Comparison of ENCODE assay signal across 16 cellular contexts in genomic region chr1:6090996-6091822, GRCh38. TPM values are rescaled to one million over a fixed set of nuclear protein-coding genes. Genes with fewer than 3 reads are reported as not detected.
DNase-seq lines count a peak whose midpoint lies in the region; ATAC-seq lines count a peak whose summit lies in the region.
"Had no signal": no experiment of that assay in that cellular context is flagged by ENCODE, and none has a peak within 500 bp of the region (broad histone marks: within the 10 kb centered on the region; RNA-seq: fewer than 3 reads in every experiment).

No MANE protein-coding gene starts in this region.

- H3K4me3 ChIP-seq in BLaER1 treated with 17β-estradiol and CSF1 and Interleukin-3, amounts not matched to agents 10 nM and 100 nM, result no peak overlapping the region
- no peak overlapping the region for H3K4me3 ChIP-seq in SJCRH30
- H3K4me3 ChIP-seq: GM12878, GM23248 had no signal

- no peak overlapping the region for H3K4me3 Mint-ChIP-seq in T-helper 2 cell treated with Interferon-gamma antibody and Interleukin-4, amounts not matched to agents 5 μg/mL and 100 μg/mL, for 36 hours
- H3K4me3 Mint-ChIP-seq in activated T-helper 17 cell treated with anti-CD3 and anti-CD28 coated beads, Interleukin-2, amount 50 U/mL, for 72 hours, result no peak overlapping the region
- H3K4me3 Mint-ChIP-seq: CD4-positive, alpha-beta T cell had no signal

- no peaks in the 10 kb centered on the region for H3K9me3 ChIP-seq in BLaER1 treated with 17β-estradiol and CSF1 and Interleukin-3, amounts not matched to agents 10 nM and 100 nM (replicated peaks in 1 of 11)
- no peaks in the 10 kb centered on the region for H3K9me3 ChIP-seq in SJCRH30 (replicated peaks)

- no peaks in the 10 kb centered on the region for H3K27me3 ChIP-seq in BLaER1 treated with 17β-estradiol and CSF1 and Interleukin-3, amounts not matched to agents 10 nM and 100 nM
- H3K27me3 ChIP-seq in SJCRH30, result peaks cover 64% of the 10 kb centered on the region

- H3K4me2 ChIP-seq in BLaER1 treated with 17β-estradiol and CSF1 and Interleukin-3, amounts not matched to agents 10 nM and 100 nM, result peak overlapping the region in 7 of 11 experiments; percentile 35 to 74 (median 65); a peak in 12 of 22 replicates

- intact Hi-C loops in posterior vena cava (cut with DNase I), result no loop called here

- H3K4me1 ChIP-seq in BLaER1 treated with 17β-estradiol and CSF1 and Interleukin-3, amounts not matched to agents 10 nM and 100 nM, result peaks cover 0 to 40% (median 27%) of the 10 kb centered on the region in 10 experiments; a peak in 15 of 20 replicates
- H3K4me1 ChIP-seq in SJCRH30, result no peaks in the 10 kb centered on the region

- H3K27me3 Mint-ChIP-seq in T-helper 2 cell treated with Interferon-gamma antibody and Interleukin-4, amounts not matched to agents 5 μg/mL and 100 μg/mL, for 36 hours (ENCODE audit: low read depth), result no peaks in the 10 kb centered on the region
- no peaks in the 10 kb centered on the region for H3K27me3 Mint-ChIP-seq in activated T-helper 17 cell treated with anti-CD3 and anti-CD28 coated beads, Interleukin-2, amount 50 U/mL, for 72 hours
- H3K27me3 Mint-ChIP-seq: CD4-positive, alpha-beta T cell had no signal

- DNase-seq in T-helper 2 cell treated with Interferon-gamma antibody and Interleukin-4, amounts not matched to agents 5 μg/mL and 100 μg/mL, for 36 hours (ENCODE audit: low spot score), result no peak
- no peak for DNase-seq in T-helper 2 cell
- DNase-seq in NCI-H2227 (lab: John Stamatoyannopoulos, UW; ENCODE audit: unreplicated experiment), result peak; percentile 25
- DNase-seq in activated effector memory CD4-positive, alpha-beta T cell treated with anti-CD3 and anti-CD28 coated beads, Interleukin-2, amount 50 U/mL, for 16 hours, result no peak
- DNase-seq in SJCRH30, result no peak
- DNase-seq in posterior vena cava (ENCODE audit: low spot score), result no peak
- DNase-seq: 8988T; AML-193; C1 segment of cervical spinal cord; CD4-positive, alpha-beta T cell; DMS79; GM23248 had no signal

- no peak overlapping the region for H3K27ac ChIP-seq in BLaER1 treated with 17β-estradiol and CSF1 and Interleukin-3, amounts not matched to agents 10 nM and 100 nM
- no peak overlapping the region for H3K27ac ChIP-seq in SJCRH30
- H3K27ac ChIP-seq: GM23248 had no signal

- no peaks in the 10 kb centered on the region for H3K9me3 Mint-ChIP-seq in T-helper 2 cell treated with Interferon-gamma antibody and Interleukin-4, amounts not matched to agents 5 μg/mL and 100 μg/mL, for 36 hours
- H3K9me3 Mint-ChIP-seq in activated T-helper 17 cell treated with anti-CD3 and anti-CD28 coated beads, Interleukin-2, amount 50 U/mL, for 72 hours, result no peaks in the 10 kb centered on the region
- H3K9me3 Mint-ChIP-seq: CD4-positive, alpha-beta T cell had no signal

- H3K36me3 ChIP-seq in BLaER1 treated with 17β-estradiol and CSF1 and Interleukin-3, amounts not matched to agents 10 nM and 100 nM, result peaks cover 46 to 97% (median 88%) of the 10 kb centered on the region in 11 experiments
- H3K36me3 ChIP-seq in SJCRH30, result no peaks in the 10 kb centered on the region

- H4K20me1 ChIP-seq in BLaER1 treated with 17β-estradiol and CSF1 and Interleukin-3, amounts not matched to agents 10 nM and 100 nM, result peaks cover 15 to 95% (median 78%) of the 10 kb centered on the region in 11 experiments; a peak in 20 of 22 replicates

- ATAC-seq in activated T-helper 17 cell treated with anti-CD3 and anti-CD28 coated beads, Interleukin-2, amount 50 U/mL, for 72 hours (replicated peaks), result no peak
- ATAC-seq: GM12878, HCT116 had no signal

- peaks cover 39% of the 10 kb centered on the region for H3K36me3 Mint-ChIP-seq in T-helper 2 cell treated with Interferon-gamma antibody and Interleukin-4, amounts not matched to agents 5 μg/mL and 100 μg/mL, for 36 hours (ENCODE audit: low read depth)
- peaks cover 87% of the 10 kb centered on the region for H3K36me3 Mint-ChIP-seq in activated T-helper 17 cell treated with anti-CD3 and anti-CD28 coated beads, Interleukin-2, amount 50 U/mL, for 72 hours (ENCODE audit: low read depth)

- H3K4me1 Mint-ChIP-seq in T-helper 2 cell treated with Interferon-gamma antibody and Interleukin-4, amounts not matched to agents 5 μg/mL and 100 μg/mL, for 36 hours (ENCODE audit: low read depth), result no peaks in the 10 kb centered on the region
- peaks cover 4% of the 10 kb centered on the region for H3K4me1 Mint-ChIP-seq in activated T-helper 17 cell treated with anti-CD3 and anti-CD28 coated beads, Interleukin-2, amount 50 U/mL, for 72 hours

- peak overlapping the region in 2 of 11 experiments; percentile 4 to 9; a peak in 2 of 22 replicates for H3K9ac ChIP-seq in BLaER1 treated with 17β-estradiol and CSF1 and Interleukin-3, amounts not matched to agents 10 nM and 100 nM
- H3K9ac ChIP-seq: GM23248 had no signal

- H3K27ac Mint-ChIP-seq in T-helper 2 cell treated with Interferon-gamma antibody and Interleukin-4, amounts not matched to agents 5 μg/mL and 100 μg/mL, for 36 hours, result peak overlapping the region; percentile 6
- H3K27ac Mint-ChIP-seq in activated T-helper 17 cell treated with anti-CD3 and anti-CD28 coated beads, Interleukin-2, amount 50 U/mL, for 72 hours, result peak overlapping the region; percentile 69
- H3K27ac Mint-ChIP-seq: CD4-positive, alpha-beta T cell had no signal

RNA-seq across cellular contexts. Expression of gene KCNAB2, which starts 45.5 kb away (rescaled TPM):
- total RNA-seq in activated T-helper 17 cell treated with anti-CD3 and anti-CD28 coated beads, Interleukin-2, amount 50 U/mL, for 72 hours, result 100 to 1,000 TPM; 407 to 432 TPM
- total RNA-seq in SJCRH30 (2014; rRNA removed; shearing (Covaris generic)), result 0.56 and 0.77 TPM in 2 replicates
- total RNA-seq in posterior vena cava, result 10 to 100 TPM; 13.5 to 21.8 TPM

Comparison
In these comparisons a context has a peak if more than half of its experiments do, and no peak if none do; other contexts are left out.
1. RNA of gene KCNAB2, which starts 45.5 kb away (total RNA-seq): 407 to 432 TPM in activated T-helper 17 cell treated with anti-CD3 and anti-CD28 coated beads, Interleukin-2, amount 50 U/mL, for 72 hours; 13.5 to 21.8 TPM in posterior vena cava and 0.56 to 0.77 TPM in SJCRH30; every median in the first group is over 10 times any median in the second.